In the genomic region with DNA sequence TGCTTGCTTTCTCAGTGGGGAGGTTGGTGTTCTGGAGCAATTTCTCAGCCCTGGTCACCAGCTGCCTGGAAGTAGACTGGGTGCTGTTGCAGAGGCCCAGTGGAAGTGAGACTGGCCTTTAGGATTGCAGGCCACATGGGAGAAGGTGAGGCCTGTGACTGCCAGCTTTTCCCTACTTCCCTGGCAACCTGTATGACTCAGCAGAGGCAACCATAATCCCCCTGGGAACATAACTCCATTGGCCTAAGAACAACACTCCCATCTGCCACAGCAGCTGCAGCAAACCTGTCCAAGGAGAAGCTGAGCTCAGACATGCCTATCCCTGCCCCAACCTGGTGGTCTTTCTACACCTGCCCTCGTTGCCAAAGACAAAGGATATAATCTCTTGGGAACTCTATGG, we compare ENCODE assay signal across 26 cellular contexts.
A peak's percentile ranks its signal among the peaks of the same experiment; 100 is the strongest.
DNase-seq lines count a peak whose midpoint lies in the region; ATAC-seq and TF ChIP-seq lines count a peak whose summit lies in the region.
"Had no signal": no experiment of that assay in that cellular context is flagged by ENCODE, and none has a peak within 500 bp of the region (broad histone marks: within the 10 kb centered on the region; RNA-seq: fewer than 3 reads in every experiment).

No MANE protein-coding gene starts in this region.

- H3K27ac Mint-ChIP-seq in H9 (peak overlapping the region in 2 of 3 experiments; percentile 50 to 51; a peak in 2 of 7 replicates), glutamatergic neuron (ENCODE audit: unreplicated experiment) (peak overlapping the region; percentile 48)
- H3K27ac Mint-ChIP-seq: activated naive CD4-positive, alpha-beta T cell treated with anti-CD3 and anti-CD28 coated beads, Interleukin-2, amount 50 U/mL, for 24 hours; activated T-helper 17 cell treated with anti-CD3 and anti-CD28 coated beads, Interleukin-2, amount 50 U/mL, for 72 hours; CD4-positive, alpha-beta T cell; memory B cell; progenitor cell of endocrine pancreas; stimulated activated naive CD8-positive, alpha-beta T cell treated with anti-CD3 and anti-CD28 coated beads, Interleukin-15, amount 100 ng/mL, for 72 hours had no signal

- no peak overlapping the region for H4K8ac ChIP-seq in H9 (replicated peaks; ENCODE audit: insufficient read length, low read depth, low read length)

- H2BK12ac ChIP-seq in H9 (ENCODE audit: insufficient read length, low read depth, low read length), result no peak overlapping the region

- H3K36me3 Mint-ChIP-seq in H9 (ENCODE audit: insufficient read depth in 1 of 3, low read depth in 3 of 3) (no peaks in the 10 kb centered on the region), glutamatergic neuron (ENCODE audit: unreplicated experiment) (peaks cover 8% of the 10 kb centered on the region)
- H3K36me3 Mint-ChIP-seq: activated naive CD4-positive, alpha-beta T cell treated with anti-CD3 and anti-CD28 coated beads, Interleukin-2, amount 50 U/mL, for 24 hours; memory B cell had no signal

- no peak overlapping the region for H4K5ac ChIP-seq in H9 (ENCODE audit: insufficient read length, low read depth, low read length)

- H2BK15ac ChIP-seq in H9 (ENCODE audit: low read depth, low read length), result no peak overlapping the region

- H3K27me3 Mint-ChIP-seq in H9 (ENCODE audit: low read depth) (no peaks in the 10 kb centered on the region), glutamatergic neuron (ENCODE audit: unreplicated experiment) (peaks cover 2% of the 10 kb centered on the region)
- H3K27me3 Mint-ChIP-seq: activated naive CD4-positive, alpha-beta T cell treated with anti-CD3 and anti-CD28 coated beads, Interleukin-2, amount 50 U/mL, for 24 hours; activated T-helper 17 cell treated with anti-CD3 and anti-CD28 coated beads, Interleukin-2, amount 50 U/mL, for 72 hours; CD4-positive, alpha-beta T cell; central memory CD8-positive, alpha-beta T cell; memory B cell; progenitor cell of endocrine pancreas; stimulated activated naive CD8-positive, alpha-beta T cell treated with anti-CD3 and anti-CD28 coated beads, Interleukin-15, amount 100 ng/mL, for 72 hours had no signal

- no peaks in the 10 kb centered on the region for H4K20me1 ChIP-seq in H9 (ENCODE audit: control insufficient read depth, insufficient read depth, insufficient read length)

- no peak overlapping the region for H2AK5ac ChIP-seq in H9 (ENCODE audit: insufficient read length, low read length)

- TF ChIP-seq CTCF in H9 (conservative IDR thresholded peaks at IDR 0.05) (no peak), glutamatergic neuron (IDR thresholded peaks at IDR 0.05; ENCODE audit: partially characterized antibody, unreplicated experiment) (no peak)

- H3K27ac ChIP-seq in H9 (ENCODE audit: insufficient read length, low read depth, low read length), result no peak overlapping the region
- H3K27ac ChIP-seq: neutrophil, thyroid gland had no signal

- no peak overlapping the region for H2AFZ ChIP-seq in H9 (ENCODE audit: low read length)

- H3K4ac ChIP-seq in H9 (ENCODE audit: low read depth, low read length), result no peak overlapping the region

- H2BK20ac ChIP-seq in H9 (ENCODE audit: low read depth, low read length, poor library complexity, severe bottlenecking), result no peak overlapping the region

- no peak overlapping the region for H3K56ac ChIP-seq in H9 (ENCODE audit: insufficient read length, low read depth, low read length)

- no peak overlapping the region for H3K4me2 ChIP-seq in H9 (ENCODE audit: insufficient read depth, insufficient read length, low read length)
- H3K4me2 ChIP-seq: SK-N-SH had no signal

- no peak overlapping the region for H2BK120ac ChIP-seq in H9 (ENCODE audit: low read depth, low read length, poor library complexity, severe bottlenecking)

- H3K23me2 ChIP-seq in H9 (ENCODE audit: insufficient read length, low read depth, low read length, poor library complexity, severe bottlenecking), result no peaks in the 10 kb centered on the region

- no peak overlapping the region for H3K14ac ChIP-seq in H9 (ENCODE audit: insufficient read depth, low read length)

- WGBS in H9 (ENCODE audit: extremely low coverage, insufficient read length, low lambda C conversion rate), result no CpG with 5 or more reads among the region's 1 CpG

- no peak overlapping the region for H4K91ac ChIP-seq in H9 (ENCODE audit: insufficient read length, low read depth, low read length)

- no peak overlapping the region for H3K18ac ChIP-seq in H9 (ENCODE audit: insufficient read length, low read depth, low read length)

- H3T11ph ChIP-seq in H9 (ENCODE audit: low read length), result no peak overlapping the region

- no peak overlapping the region for H2BK5ac ChIP-seq in H9 (ENCODE audit: insufficient read length, low read length)

- no peaks in the 10 kb centered on the region for H3K27me3 ChIP-seq in H9 (ENCODE audit: insufficient read depth, low read length)
- H3K27me3 ChIP-seq: neutrophil, thyroid gland had no signal

- H3K79me1 ChIP-seq in H9 (ENCODE audit: insufficient read depth, low read depth, low read length, poor library complexity, severe bottlenecking), result no peaks in the 10 kb centered on the region

- H3K9me3 ChIP-seq in H9 (ENCODE audit: control insufficient read depth, low read depth, low read length), result no peaks in the 10 kb centered on the region
- H3K9me3 ChIP-seq: neutrophil, SK-N-SH, thyroid gland had no signal

- H3K4me1 ChIP-seq in H9 (ENCODE audit: insufficient read depth, low read length), result no peaks in the 10 kb centered on the region
- H3K4me1 ChIP-seq: thyroid gland had no signal

- H3K79me2 ChIP-seq in H9 (ENCODE audit: insufficient read depth, low read length), result no peaks in the 10 kb centered on the region

- H3K9me3 Mint-ChIP-seq in H9 (peaks cover 0 to 3% of the 10 kb centered on the region in 2 experiments; a peak in 3 of 5 replicates), glutamatergic neuron (ENCODE audit: unreplicated experiment) (peaks cover 7% of the 10 kb centered on the region)

- peak; percentile 10 for DNase-seq in DMS153 treated with DMSO at 0.1 percent for 48 hours (lab: John Stamatoyannopoulos, UW; ENCODE audit: unreplicated experiment)
- no peak for DNase-seq in H9
- peak; percentile 87 for DNase-seq in NCI-H69 (lab: John Stamatoyannopoulos, UW)
- peak; percentile 31 for DNase-seq in glutamatergic neuron
- no peak for DNase-seq in ureter (ENCODE audit: low spot score)
- DNase-seq in activated T-cell treated with anti-CD3 and anti-CD28 coated beads for 4 hours, result no peak
- DNase-seq: activated CD4-positive, alpha-beta T cell treated with anti-CD3 and anti-CD28 coated beads, Interleukin-2, amount 50 U/mL, for 1 hour; activated CD8-positive, alpha-beta memory T cell treated with anti-CD3 and anti-CD28 coated beads, Interleukin-2, amount 50 U/mL, for 4 hours; aorta; CD4-positive, alpha-beta T cell; DMS79; KBM-7; MM.1S; NCI-H1417 treated with DMSO at 0.1 percent for 48 hours; NCI-H226; SK-N-SH; stimulated activated naive CD8-positive, alpha-beta T cell treated with anti-CD3 and anti-CD28 coated beads, Interleukin-15, amount 100 ng/mL, for 72 hours; thyroid gland had no signal

- H3K4me1 Mint-ChIP-seq in H9, result peaks cover 9 to 10% of the 10 kb centered on the region in 2 experiments
- H3K4me1 Mint-ChIP-seq in glutamatergic neuron (ENCODE audit: low read depth, unreplicated experiment), result peaks cover 10% of the 10 kb centered on the region
- H3K4me1 Mint-ChIP-seq: activated naive CD4-positive, alpha-beta T cell treated with anti-CD3 and anti-CD28 coated beads, Interleukin-2, amount 50 U/mL, for 24 hours; activated T-helper 17 cell treated with anti-CD3 and anti-CD28 coated beads, Interleukin-2, amount 50 U/mL, for 72 hours; central memory CD8-positive, alpha-beta T cell; memory B cell; stimulated activated naive CD8-positive, alpha-beta T cell treated with anti-CD3 and anti-CD28 coated beads, Interleukin-15, amount 100 ng/mL, for 72 hours had no signal

- ATAC-seq in HG03135 (IDR thresholded peaks at IDR 0.05; ENCODE audit: unreplicated experiment), result no peak
- ATAC-seq: activated T-helper 17 cell treated with anti-CD3 and anti-CD28 coated beads, Interleukin-2, amount 50 U/mL, for 72 hours; sciatic nerve; stimulated activated naive CD8-positive, alpha-beta T cell treated with anti-CD3 and anti-CD28 coated beads, Interleukin-15, amount 100 ng/mL, for 72 hours had no signal

- H3K9ac ChIP-seq in H9 (ENCODE audit: extremely low read depth, insufficient read length, low read length), result no peak overlapping the region
- H3K9ac ChIP-seq: SK-N-SH had no signal

- H3K23ac ChIP-seq in H9 (ENCODE audit: insufficient read length, low read depth, low read length), result no peak overlapping the region

- H3K4me3 Mint-ChIP-seq in H9 (no peak overlapping the region), glutamatergic neuron (ENCODE audit: unreplicated experiment) (no peak overlapping the region)
- H3K4me3 Mint-ChIP-seq: activated naive CD4-positive, alpha-beta T cell treated with anti-CD3 and anti-CD28 coated beads, Interleukin-2, amount 50 U/mL, for 24 hours; activated T-helper 17 cell treated with anti-CD3 and anti-CD28 coated beads, Interleukin-2, amount 50 U/mL, for 72 hours; CD4-positive, alpha-beta T cell; central memory CD8-positive, alpha-beta T cell; memory B cell; stimulated activated naive CD8-positive, alpha-beta T cell treated with anti-CD3 and anti-CD28 coated beads, Interleukin-15, amount 100 ng/mL, for 72 hours had no signal

Comparison
In these comparisons a context has a peak if more than half of its experiments do, and no peak if none do; other contexts are left out.
1. DNase-seq: peak in DMS153 treated with DMSO at 0.1 percent for 48 hours (single experiment), NCI-H69 (single experiment) and glutamatergic neuron (single experiment); none in H9 (single experiment), ureter (single experiment) and activated T-cell treated with anti-CD3 and anti-CD28 coated beads for 4 hours (single experiment).